Comparison of ENCODE assay signal across 22 cellular contexts in the genomic region with DNA sequence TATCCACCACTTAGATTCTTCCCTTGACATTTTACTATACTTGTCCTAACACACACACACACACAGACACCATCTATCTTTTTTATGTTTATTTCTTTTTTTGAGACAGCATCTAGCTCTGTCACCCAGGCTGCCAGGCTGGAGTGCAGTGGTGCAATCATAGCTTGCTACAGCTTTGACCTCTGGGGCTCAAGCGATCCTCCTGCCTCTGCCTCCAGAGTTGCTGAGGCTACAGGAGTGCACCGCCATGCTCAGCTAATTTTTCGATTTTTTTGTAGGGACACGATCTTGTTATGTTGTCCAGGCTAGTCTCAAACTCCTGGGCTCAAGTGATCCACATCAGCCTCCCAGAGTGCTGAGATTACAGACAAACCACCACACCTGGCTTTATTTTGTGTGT. TPM values are rescaled to one million over a fixed set of nuclear protein-coding genes. Genes with fewer than 3 reads are reported as not detected.
DNase-seq lines count a peak whose midpoint lies in the region; ATAC-seq and TF ChIP-seq lines count a peak whose summit lies in the region.
"Had no signal": no experiment of that assay in that cellular context is flagged by ENCODE, and none has a peak within 500 bp of the region (broad histone marks: within the 10 kb centered on the region; RNA-seq: fewer than 3 reads in every experiment).

No MANE protein-coding gene starts in this region.

- H3K4me3 ChIP-seq in Loucy (ENCODE audit: low read length, poor library complexity, severe bottlenecking) (no peak overlapping the region), upper lobe of right lung (no peak overlapping the region)

- H3K36me3 ChIP-seq in Loucy (ENCODE audit: insufficient read depth, low read length): peaks cover 43% of the 10 kb centered on the region; the same call in 1 of the 2 replicates
- peaks cover 54% of the 10 kb centered on the region for H3K36me3 ChIP-seq in upper lobe of right lung

- H4K20me1 ChIP-seq in Loucy (ENCODE audit: insufficient read depth, low read length, poor library complexity, severe bottlenecking): no peaks in the 10 kb centered on the region

- no peaks in the 10 kb centered on the region; the same call in 1 of the 2 replicates for H3F3A ChIP-seq in Loucy (ENCODE audit: low read depth)

- no peak overlapping the region for H2AFZ ChIP-seq in Loucy (ENCODE audit: low read length)

- no peaks in the 10 kb centered on the region for H3K27me3 ChIP-seq in Loucy (ENCODE audit: insufficient read depth, low read length, poor library complexity, severe bottlenecking)
- no peaks in the 10 kb centered on the region for H3K27me3 ChIP-seq in upper lobe of right lung

- no peak overlapping the region for H3K4me3 Mint-ChIP-seq in naive B cell
- H3K4me3 Mint-ChIP-seq: B cell, HFFc6 had no signal

- intact Hi-C loops in upper lobe of right lung (cut with DNase I): no loop called here

- peak overlapping the region; percentile 21 for H3K4me2 ChIP-seq in Loucy (ENCODE audit: low read depth, low read length, poor library complexity, severe bottlenecking)

- no peak overlapping the region for H3K9ac ChIP-seq in Loucy (ENCODE audit: low read depth, low read length, poor library complexity, severe bottlenecking)

- ATAC-seq in naive B cell (ENCODE audit: low read depth in 2 of 2) (no peak), upper lobe of right lung (no peak)
- ATAC-seq: HepG2 had no signal

- peak; percentile 54 for DNase-seq in activated effector memory CD4-positive, alpha-beta T cell treated with anti-CD3 and anti-CD28 coated beads, Interleukin-2, amount 50 U/mL, for 16 hours
- DNase-seq in activated effector memory CD4-positive, alpha-beta T cell treated with Interleukin-2 at 50 U/mL for 16 hours: no peak
- DNase-seq in naive B cell (no peak), upper lobe of right lung (peak; percentile 10), NCI-H748 (lab: John Stamatoyannopoulos, UW; ENCODE audit: unreplicated experiment) (no peak)
- DNase-seq in activated CD4-positive, alpha-beta T cell treated with anti-CD3 and anti-CD28 coated beads for 48 hours: no peak
- DNase-seq: CD8-positive, alpha-beta memory T cell; DMS53; EL; HFFc6; KBM-7; MV-4-11; NCI-H1417 treated with DMSO at 0.1 percent for 48 hours; NCI-H187 treated with DMSO at 0.1 percent for 48 hours; NCI-H2227 treated with DMSO at 0.1 percent for 48 hours; NCI-H510A treated with DMSO at 0.1 percent for 48 hours; NCI-H82; OCI-M1; Right ventricle myocardium superior had no signal

- H3K27ac ChIP-seq in upper lobe of right lung: no peak overlapping the region

- no peaks in the 10 kb centered on the region for H3K27me3 Mint-ChIP-seq in naive B cell
- H3K27me3 Mint-ChIP-seq: B cell had no signal

- H3K9me2 ChIP-seq in Loucy (replicated peaks; ENCODE audit: low read depth, low read length): no peaks in the 10 kb centered on the region

- peaks cover 62% of the 10 kb centered on the region for H3K79me2 ChIP-seq in Loucy (ENCODE audit: insufficient read depth, low read length)

- H3K9me3 Mint-ChIP-seq in naive B cell: no peaks in the 10 kb centered on the region
- H3K9me3 Mint-ChIP-seq: CD8-positive, alpha-beta memory T cell; HFFc6 had no signal

- TF ChIP-seq CTCF in Loucy (conservative IDR thresholded peaks at IDR 0.05; ENCODE audit: low read length): no peak
- no peak for TF ChIP-seq CTCF in upper lobe of right lung (IDR thresholded peaks at IDR 0.05)

- H3K4me1 ChIP-seq in Loucy (ENCODE audit: insufficient read depth, low read length, poor library complexity, severe bottlenecking) (peaks cover 8% of the 10 kb centered on the region), upper lobe of right lung (no peaks in the 10 kb centered on the region)

- H3K27ac Mint-ChIP-seq in naive B cell: peak overlapping the region in 4 of 6 donors; percentile 26 to 90 (median 61)
- H3K27ac Mint-ChIP-seq: HFFc6 had no signal

- H3K36me3 Mint-ChIP-seq in naive B cell: peaks cover 17 to 29% of the 10 kb centered on the region in 2 donors

- H3K4me1 Mint-ChIP-seq in naive B cell: peaks cover 32 to 58% (median 36%) of the 10 kb centered on the region in 3 donors

- H3K9me3 ChIP-seq in Loucy (ENCODE audit: insufficient read depth, low read depth, low read length) (no peaks in the 10 kb centered on the region), upper lobe of right lung (no peaks in the 10 kb centered on the region)

RNA-seq across cellular contexts. Expression of a gene that starts 16.7 kb away (rescaled TPM):
- 100 to 1,000 TPM in 1 of 6 donors, 10 to 100 TPM in 5; 84.6 to 104 (median 99.7) TPM for polyA plus RNA-seq in naive B cell (ENCODE audit: low read depth in 6 of 6)
- 57.3 TPM for total RNA-seq in upper lobe of right lung

Comparison
In these comparisons a context has a peak if more than half of its experiments do, and no peak if none do; other contexts are left out.
1. DNase-seq: peak in activated effector memory CD4-positive, alpha-beta T cell treated with anti-CD3 and anti-CD28 coated beads, Interleukin-2, amount 50 U/mL, for 16 hours (single experiment) and upper lobe of right lung (single experiment); none in activated effector memory CD4-positive, alpha-beta T cell treated with Interleukin-2 at 50 U/mL for 16 hours (single experiment), naive B cell (single experiment), activated CD4-positive, alpha-beta T cell treated with anti-CD3 and anti-CD28 coated beads for 48 hours (single experiment) and NCI-H748 (single experiment).